In the genomic region with DNA sequence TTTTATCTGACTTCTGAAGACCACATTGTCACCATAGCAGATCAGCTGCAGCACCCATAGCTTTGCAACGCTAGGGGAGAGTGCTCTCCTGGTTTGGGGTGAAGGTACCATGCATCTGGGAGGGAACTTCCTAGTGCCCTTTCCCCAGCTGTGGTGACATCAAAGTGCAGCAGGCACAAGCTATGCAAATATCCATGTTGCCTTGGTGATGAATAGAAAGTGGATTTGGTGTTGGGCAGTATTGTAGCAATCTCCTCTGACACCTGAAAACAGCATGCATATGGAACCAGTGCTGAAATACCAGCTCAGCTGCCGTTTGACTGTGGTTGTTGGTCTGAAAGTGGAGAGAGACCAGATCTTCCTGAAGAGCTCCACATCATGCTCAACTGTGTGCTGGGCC, we compare ENCODE assay signal across 12 cellular contexts. TPM values are rescaled to one million over a fixed set of nuclear protein-coding genes. Genes with fewer than 3 reads are reported as not detected.
DNase-seq lines count a peak whose midpoint lies in the region; ATAC-seq and TF ChIP-seq lines count a peak whose summit lies in the region.
"Had no signal": no experiment of that assay in that cellular context is flagged by ENCODE, and none has a peak within 500 bp of the region (broad histone marks: within the 10 kb centered on the region; RNA-seq: fewer than 3 reads in every experiment).

No MANE protein-coding gene starts in this region.

- H3K27me3 ChIP-seq in DOHH2 (ENCODE audit: control insufficient read depth, low read length) (no peaks in the 10 kb centered on the region), body of pancreas (no peaks in the 10 kb centered on the region)
- no peaks in the 10 kb centered on the region for H3K27me3 ChIP-seq in effector memory CD4-positive, alpha-beta T cell (replicated peaks; ENCODE audit: control insufficient read depth, insufficient read depth, low read length, poor library complexity, severe bottlenecking)
- H3K27me3 ChIP-seq: gastroesophageal sphincter had no signal

- H3K79me2 ChIP-seq in DOHH2 (ENCODE audit: control insufficient read depth, low read length) = peaks cover 78% of the 10 kb centered on the region

- peak overlapping the region; percentile 70 for H3K4me2 ChIP-seq in DOHH2 (ENCODE audit: low read length)

- peaks cover 92% of the 10 kb centered on the region for H3K36me3 ChIP-seq in DOHH2 (ENCODE audit: control insufficient read depth, low read length)
- no peaks in the 10 kb centered on the region for H3K36me3 ChIP-seq in effector memory CD4-positive, alpha-beta T cell (ENCODE audit: control insufficient read depth, insufficient read depth, low read length)
- H3K36me3 ChIP-seq in body of pancreas (replicated peaks in 1 of 2; ENCODE audit: insufficient read depth in 1 of 2, low read depth in 2 of 2) = no peaks in the 10 kb centered on the region

- intact Hi-C loops in body of pancreas (cut with DNase I) = no loop called here

- TF ChIP-seq CTCF in DOHH2 (IDR thresholded peaks at IDR 0.05; ENCODE audit: low read depth, low read length, poor library complexity, severe bottlenecking) (no peak), body of pancreas (IDR thresholded peaks at IDR 0.05) (no peak)

- ATAC-seq in GM19351 (IDR thresholded peaks at IDR 0.05; ENCODE audit: unreplicated experiment) = peak; percentile 41
- ATAC-seq in HG02981 (IDR thresholded peaks at IDR 0.05; ENCODE audit: unreplicated experiment) = peak; percentile 65
- ATAC-seq in body of pancreas = no peak
- ATAC-seq: gastroesophageal sphincter, HCT116 had no signal

- DNase-seq in RPMI8226 (peak; percentile 19), middle frontal gyrus (ENCODE audit: extremely low spot score, low spot score) (no peak), body of pancreas (no peak)
- no peak for DNase-seq in effector memory CD4-positive, alpha-beta T cell
- no peak for DNase-seq in activated effector memory CD4-positive, alpha-beta T cell treated with anti-CD3 and anti-CD28 coated beads, Interleukin-2, amount 50 U/mL, for 16 hours
- DNase-seq: Caco-2, NCI-H2227 treated with DMSO at 0.1 percent for 48 hours had no signal

- no peak for TF ChIP-seq POLR2A in body of pancreas (IDR thresholded peaks at IDR 0.05)

- peaks cover 30% of the 10 kb centered on the region for H4K20me1 ChIP-seq in DOHH2 (ENCODE audit: control insufficient read depth, insufficient read depth, low read depth, low read length)

- peaks cover 35% of the 10 kb centered on the region for H3F3A ChIP-seq in DOHH2 (ENCODE audit: control insufficient read depth, insufficient read depth)

- 92 to 100% methylated on average over 2 of the region's 2 CpGs for WGBS in body of pancreas, 2 donors

- H3K27ac ChIP-seq in DOHH2 (ENCODE audit: low read depth, low read length) (peak overlapping the region; percentile 93), body of pancreas (no peak overlapping the region)
- H3K27ac ChIP-seq in effector memory CD4-positive, alpha-beta T cell (ENCODE audit: insufficient read depth, low read length, poor library complexity, severe bottlenecking) = no peak overlapping the region
- H3K27ac ChIP-seq: gastroesophageal sphincter had no signal

- peaks cover 66% of the 10 kb centered on the region for H3K4me1 ChIP-seq in DOHH2 (ENCODE audit: control insufficient read depth, low read length)
- H3K4me1 ChIP-seq in effector memory CD4-positive, alpha-beta T cell (ENCODE audit: control insufficient read depth, insufficient read depth, low read length, poor library complexity, severe bottlenecking) = no peaks in the 10 kb centered on the region
- H3K4me1 ChIP-seq in body of pancreas = peaks cover 33% of the 10 kb centered on the region

- peak overlapping the region; percentile 51 for H3K4me3 ChIP-seq in DOHH2 (ENCODE audit: low read length)
- no peak overlapping the region for H3K4me3 ChIP-seq in effector memory CD4-positive, alpha-beta T cell (ENCODE audit: insufficient read depth, low read depth, low read length, poor library complexity, severe bottlenecking)
- no peak overlapping the region for H3K4me3 ChIP-seq in body of pancreas
- H3K4me3 ChIP-seq: gastroesophageal sphincter had no signal

- no peaks in the 10 kb centered on the region for H3K9me2 ChIP-seq in DOHH2 (replicated peaks; ENCODE audit: control insufficient read depth, low read length)

- H3K9me3 ChIP-seq in DOHH2 (ENCODE audit: control insufficient read depth, insufficient read depth, low read length) (no peaks in the 10 kb centered on the region), body of pancreas (no peaks in the 10 kb centered on the region)
- H3K9me3 ChIP-seq in effector memory CD4-positive, alpha-beta T cell (ENCODE audit: control insufficient read depth, low read length) = no peaks in the 10 kb centered on the region
- H3K9me3 ChIP-seq: Caco-2, gastroesophageal sphincter had no signal

RNA-seq across cellular contexts. Expression of a gene that starts 37.1 kb away (rescaled TPM):
- total RNA-seq in body of pancreas = 10 to 100 TPM; 10.9 to 18.7 TPM
